1 cellular context compared by ENCODE assay signal in the genomic region with DNA sequence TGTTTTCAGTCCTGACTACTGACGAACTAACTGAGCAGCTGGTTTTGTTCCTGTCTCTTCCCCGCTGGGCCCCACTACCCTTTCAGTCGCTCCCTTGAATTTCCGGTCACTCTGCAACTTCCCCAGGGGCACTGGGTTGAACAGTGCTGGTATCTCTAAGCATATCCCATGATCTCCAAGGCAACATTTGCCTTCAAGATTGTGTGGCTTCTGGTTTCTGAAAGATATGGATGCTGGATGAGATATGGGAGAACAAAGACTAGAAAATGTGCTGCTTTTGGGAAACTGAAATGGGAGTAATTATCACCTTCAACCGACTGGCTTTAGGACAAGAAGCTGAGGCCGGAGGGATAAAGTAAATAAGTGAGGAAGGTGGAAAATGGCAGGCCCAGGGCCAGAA.
TF ChIP-seq lines count a peak whose summit lies in the region.

No MANE protein-coding gene starts in this region.

TF ChIP-seq in GM23338, 12 proteins besides CTCF, POLR2A, EP300 and RAD21 (continued from another document):
- TF ChIP-seq ZNF462 (CRISPR knock-in tag; IDR thresholded peaks at IDR 0.05) (no peak), EZH2 (IDR thresholded peaks at IDR 0.05; ENCODE audit: low read depth, unreplicated experiment) (no peak), CREB1 (CRISPR knock-in tag; IDR thresholded peaks at IDR 0.05; ENCODE audit: low read depth) (no peak)
TF ChIP-seq in GM23338: peak in this region for 0.
